ENCODE assay signal across 19 cellular contexts in the genomic region with DNA sequence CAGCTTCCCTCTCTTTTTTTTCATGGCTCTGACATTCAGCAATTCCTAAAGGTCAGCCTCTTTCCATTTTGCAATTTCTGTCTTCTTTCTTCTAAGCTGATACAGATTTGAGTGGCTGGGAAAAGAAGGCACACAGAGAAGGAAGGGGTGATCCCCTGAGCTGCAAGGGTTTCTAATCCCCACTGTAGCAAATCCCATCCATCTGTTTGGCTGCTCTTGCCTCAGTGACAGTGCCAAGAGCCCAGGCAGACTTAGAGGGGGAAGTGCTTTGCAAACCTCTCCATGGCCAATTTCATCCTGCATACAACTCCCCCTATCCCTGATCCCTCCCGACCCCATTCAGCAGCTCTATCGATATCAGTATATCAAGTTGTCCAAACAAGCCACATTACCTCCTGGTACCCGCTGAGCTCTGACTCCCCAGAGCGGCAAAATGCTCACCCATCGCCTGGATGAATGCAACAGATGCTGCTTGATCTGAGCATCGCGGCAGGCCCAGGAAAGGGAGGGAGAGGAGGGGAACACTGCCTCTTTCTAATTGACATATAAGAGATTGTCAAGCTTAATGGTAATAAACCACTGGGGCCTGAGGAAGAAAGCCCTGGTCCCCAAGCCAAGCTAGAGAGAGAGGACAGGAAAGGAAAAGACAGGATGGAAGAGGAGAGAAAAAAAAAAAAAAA.
"Had no signal": no experiment of that assay in that cellular context is flagged by ENCODE, and none has a peak within 500 bp of the region (broad histone marks: within the 10 kb centered on the region; RNA-seq: fewer than 3 reads in every experiment).

No MANE protein-coding gene starts in this region.

- H3K27ac ChIP-seq: coronary artery, esophagus squamous epithelium, right lobe of liver, skin epidermis, thyroid gland, upper lobe of right lung had no signal

- ATAC-seq: activated CD4-positive, CD25-positive, alpha-beta regulatory T cell treated with anti-CD3 and anti-CD28 coated beads, Interleukin-2, amount 50 U/mL, for 24 hours; activated CD8-positive, alpha-beta memory T cell treated with anti-CD3 and anti-CD28 coated beads, Interleukin-2, amount 10 ng/mL, durations not matched to agents 7 days and 5 days; left colon; right lobe of liver; upper lobe of right lung had no signal

- DNase-seq: activated CD4-positive, alpha-beta memory T cell treated with anti-CD3 and anti-CD28 coated beads, Interleukin-2, amount 10 ng/mL, durations not matched to agents 7 days and 5 days; activated CD4-positive, alpha-beta T cell treated with anti-CD3 and anti-CD28 coated beads, Interleukin-2, amount 10 ng/mL, durations not matched to agents 24 days and 14 days; activated CD8-positive, alpha-beta memory T cell treated with anti-CD3 and anti-CD28 coated beads, Interleukin-2, amount 10 ng/mL, durations not matched to agents 7 days and 5 days; activated naive CD4-positive, alpha-beta T cell treated with Interleukin-2 at 50 U/mL for 16 hours; activated naive CD8-positive, alpha-beta T cell treated with anti-CD3 and anti-CD28 coated beads for 36 hours; activated T-cell treated with anti-CD3 and anti-CD28 coated beads for 4 hours; central memory CD4-positive, alpha-beta T cell; endodermal cell; esophagus squamous epithelium; left colon; nephron progenitor cell; occipital lobe; right lobe of liver; stimulated activated CD4-positive, alpha-beta T cell treated with anti-CD3 and anti-CD28 coated beads, Interleukin-1b, Interleukin-23, amount 100 ng/mL, for 48 hours; thyroid gland; upper lobe of right lung had no signal

- H3K27me3 ChIP-seq: esophagus squamous epithelium, right lobe of liver, thyroid gland, upper lobe of right lung had no signal

- H3K9me3 ChIP-seq: esophagus squamous epithelium, right lobe of liver, thyroid gland, upper lobe of right lung had no signal

- H3K4me1 ChIP-seq: esophagus squamous epithelium, right lobe of liver, thyroid gland, upper lobe of right lung had no signal

- H3K36me3 ChIP-seq: esophagus squamous epithelium, right lobe of liver, thyroid gland, upper lobe of right lung had no signal

- H3K4me3 ChIP-seq: coronary artery, esophagus squamous epithelium, right lobe of liver, skin epidermis, thyroid gland, upper lobe of right lung had no signal
